In genomic region chr19:51595190-51595589, GRCh38 we compare ENCODE assay signal across 8 cellular contexts. TPM values are rescaled to one million over a fixed set of nuclear protein-coding genes. Genes with fewer than 3 reads are reported as not detected.
DNase-seq lines count a peak whose midpoint lies in the region; ATAC-seq and TF ChIP-seq lines count a peak whose summit lies in the region.

No MANE protein-coding gene starts in this region.

- no peak overlapping the region for H2BK20ac ChIP-seq in H9 (ENCODE audit: low read depth, low read length, poor library complexity, severe bottlenecking)

- H3K27ac Mint-ChIP-seq in H9 (no peak overlapping the region), memory B cell (peak overlapping the region; percentile 80)
- peak overlapping the region; percentile 87 for H3K27ac Mint-ChIP-seq in activated naive CD8-positive, alpha-beta T cell treated with anti-CD3 and anti-CD28 coated beads, Interleukin-2, amount 50 U/mL, for 24 hours

- H3K36me3 Mint-ChIP-seq in H9 (ENCODE audit: insufficient read depth in 1 of 3, low read depth in 3 of 3): peaks cover 0 to 4% (median 0%) of the 10 kb centered on the region in 3 experiments; a peak in 2 of 7 replicates
- peaks cover 2% of the 10 kb centered on the region for H3K36me3 Mint-ChIP-seq in activated naive CD8-positive, alpha-beta T cell treated with anti-CD3 and anti-CD28 coated beads, Interleukin-2, amount 50 U/mL, for 24 hours (ENCODE audit: low read depth)
- H3K36me3 Mint-ChIP-seq in memory B cell: no peaks in the 10 kb centered on the region

- H2AK5ac ChIP-seq in H9 (ENCODE audit: insufficient read length, low read length): no peak overlapping the region

- no peak for TF ChIP-seq CTCF in H9 (conservative IDR thresholded peaks at IDR 0.05)

- H3K9me3 Mint-ChIP-seq in H9: peaks cover 30 to 34% of the 10 kb centered on the region in 2 experiments
- peaks cover 6% of the 10 kb centered on the region for H3K9me3 Mint-ChIP-seq in activated naive CD8-positive, alpha-beta T cell treated with anti-CD3 and anti-CD28 coated beads, Interleukin-2, amount 50 U/mL, for 24 hours
- H3K9me3 Mint-ChIP-seq in memory B cell: no peaks in the 10 kb centered on the region

- peaks cover 3% of the 10 kb centered on the region for H3K4me1 ChIP-seq in ACC112 (ENCODE audit: control insufficient read depth, insufficient read depth, low read length, unreplicated experiment)
- no peaks in the 10 kb centered on the region; the same call in 1 of the 2 replicates for H3K4me1 ChIP-seq in H9 (ENCODE audit: insufficient read depth, low read length)

- peaks cover 11% of the 10 kb centered on the region for H3K27me3 Mint-ChIP-seq in H9 (ENCODE audit: low read depth)
- peaks cover 19% of the 10 kb centered on the region for H3K27me3 Mint-ChIP-seq in activated naive CD8-positive, alpha-beta T cell treated with anti-CD3 and anti-CD28 coated beads, Interleukin-2, amount 50 U/mL, for 24 hours
- H3K27me3 Mint-ChIP-seq in memory B cell: no peaks in the 10 kb centered on the region

- peaks cover 10% of the 10 kb centered on the region for H3K23me2 ChIP-seq in H9 (ENCODE audit: insufficient read length, low read depth, low read length, poor library complexity, severe bottlenecking)

- no CpG with 5 or more reads among the region's 5 CpGs for WGBS in H9 (ENCODE audit: extremely low coverage, insufficient read length, low lambda C conversion rate)

- peak overlapping the region; percentile 84 to 91 for H3K4me3 Mint-ChIP-seq in H9
- H3K4me3 Mint-ChIP-seq in activated naive CD8-positive, alpha-beta T cell treated with anti-CD3 and anti-CD28 coated beads, Interleukin-2, amount 50 U/mL, for 24 hours: peak overlapping the region; percentile 88
- peak overlapping the region; percentile 99 for H3K4me3 Mint-ChIP-seq in memory B cell

- H3K9me3 ChIP-seq in H9 (ENCODE audit: control insufficient read depth, low read depth, low read length): no peaks in the 10 kb centered on the region

- H3K9ac ChIP-seq in H9 (ENCODE audit: extremely low read depth, insufficient read length, low read length): no peak overlapping the region

- no peak overlapping the region for H3K23ac ChIP-seq in H9 (ENCODE audit: insufficient read length, low read depth, low read length)

- no peak overlapping the region for H3K56ac ChIP-seq in H9 (ENCODE audit: insufficient read length, low read depth, low read length)

- ATAC-seq in activated naive CD8-positive, alpha-beta T cell treated with anti-CD3 and anti-CD28 coated beads, Interleukin-2, amount 50 U/mL, for 24 hours: no peak
- ATAC-seq in memory B cell (ENCODE audit: low read depth): no peak

- no peaks in the 10 kb centered on the region for H3K36me3 ChIP-seq in ACC112 (ENCODE audit: insufficient read depth, low read length)

- H2BK15ac ChIP-seq in H9 (ENCODE audit: low read depth, low read length): no peak overlapping the region

- H3T11ph ChIP-seq in H9 (ENCODE audit: low read length): no peak overlapping the region

- H3K14ac ChIP-seq in H9 (ENCODE audit: insufficient read depth, low read length): no peak overlapping the region

- no peaks in the 10 kb centered on the region for H3K79me1 ChIP-seq in H9 (ENCODE audit: insufficient read depth, low read depth, low read length, poor library complexity, severe bottlenecking)

- H2BK120ac ChIP-seq in H9 (ENCODE audit: low read depth, low read length, poor library complexity, severe bottlenecking): no peak overlapping the region

- H3K4me1 Mint-ChIP-seq in H9 (peaks cover 15% of the 10 kb centered on the region in 2 experiments), memory B cell (peaks cover 45% of the 10 kb centered on the region)
- peaks cover 20% of the 10 kb centered on the region for H3K4me1 Mint-ChIP-seq in activated naive CD8-positive, alpha-beta T cell treated with anti-CD3 and anti-CD28 coated beads, Interleukin-2, amount 50 U/mL, for 24 hours

- H3K4me3 ChIP-seq in ACC112 (ENCODE audit: low read depth, low read length): peak overlapping the region; percentile 88; the same call in 1 of the 2 replicates

- no peak overlapping the region for H3K27ac ChIP-seq in ACC112 (ENCODE audit: low read depth, low read length)
- no peak overlapping the region for H3K27ac ChIP-seq in H9 (ENCODE audit: insufficient read length, low read depth, low read length)

- no peak overlapping the region for H4K91ac ChIP-seq in H9 (ENCODE audit: insufficient read length, low read depth, low read length)

- H3K18ac ChIP-seq in H9 (ENCODE audit: insufficient read length, low read depth, low read length): no peak overlapping the region

- H2AFZ ChIP-seq in ACC112 (ENCODE audit: low read length, unreplicated experiment) (no peak overlapping the region), H9 (ENCODE audit: low read length) (no peak overlapping the region)

- H2BK5ac ChIP-seq in H9 (ENCODE audit: insufficient read length, low read length): no peak overlapping the region

- H3K79me2 ChIP-seq in ACC112 (ENCODE audit: control insufficient read depth, insufficient read depth, low read length, unreplicated experiment) (no peaks in the 10 kb centered on the region), H9 (ENCODE audit: insufficient read depth, low read length) (no peaks in the 10 kb centered on the region)

- peaks cover 6% of the 10 kb centered on the region for H3K27me3 ChIP-seq in ACC112 (ENCODE audit: insufficient read depth, low read length)
- no peaks in the 10 kb centered on the region for H3K27me3 ChIP-seq in H9 (ENCODE audit: insufficient read depth, low read length)

- no peak overlapping the region for H4K5ac ChIP-seq in H9 (ENCODE audit: insufficient read length, low read depth, low read length)

- DNase-seq in H9 (no peak), memory B cell (ENCODE audit: low spot score in 2 of 2) (no peak), kidney glomerular epithelial cell (lab: John Stamatoyannopoulos, UW) (no peak), medulla oblongata (ENCODE audit: extremely low spot score) (no peak), DMS79 (lab: John Stamatoyannopoulos, UW) (no peak)
- no peak for DNase-seq in activated naive CD8-positive, alpha-beta T cell treated with anti-CD3 and anti-CD28 coated beads, Interleukin-2, amount 50 U/mL, for 24 hours
- no peak for DNase-seq in activated CD4-positive, CD25-positive, alpha-beta regulatory T cell (lab: John Stamatoyannopoulos, UW)

- no peak overlapping the region for H2BK12ac ChIP-seq in H9 (ENCODE audit: insufficient read length, low read depth, low read length)

- peak overlapping the region; percentile 83 for H3K4me2 ChIP-seq in H9 (ENCODE audit: insufficient read depth, insufficient read length, low read length)

- H4K20me1 ChIP-seq in H9 (ENCODE audit: control insufficient read depth, insufficient read depth, insufficient read length): no peaks in the 10 kb centered on the region

- no peak overlapping the region for H4K8ac ChIP-seq in H9 (replicated peaks; ENCODE audit: insufficient read length, low read depth, low read length)

- H3K4ac ChIP-seq in H9 (ENCODE audit: low read depth, low read length): no peak overlapping the region

RNA-seq across cellular contexts. Expression of gene ZNF175, which starts 24.1 kb away (rescaled TPM):
- 9.7 and 10.7 TPM in 2 replicates for total RNA-seq in H9 (2021)

RNA-seq across cellular contexts. Expression of gene SIGLEC5, which starts 35.0 kb away (rescaled TPM):
- not detected in 2 replicates for total RNA-seq in H9 (2021)

RNA-seq across cellular contexts. Expression of gene SIGLEC14, which starts 51.4 kb away (rescaled TPM):
- total RNA-seq in H9 (2021): not detected in 2 replicates

Comparison
In these comparisons a context has a peak if more than half of its experiments do, and no peak if none do; other contexts are left out.
1. H3K27ac Mint-ChIP-seq: peak in activated naive CD8-positive, alpha-beta T cell treated with anti-CD3 and anti-CD28 coated beads, Interleukin-2, amount 50 U/mL, for 24 hours (single experiment) and memory B cell (single experiment); none in H9 (0 of 3).
2. Peak in every context shown above with its lines, with median percentiles within 50 percentile points of each other: H3K4me3 Mint-ChIP-seq.